ENCODE assay signal across 18 cellular contexts in genomic region chr19:3693030-3693925, GRCh38. TPM values are rescaled to one million over a fixed set of nuclear protein-coding genes. Genes with fewer than 3 reads are reported as not detected.
A peak's percentile ranks its signal among the peaks of the same experiment; 100 is the strongest.
DNase-seq lines count a peak whose midpoint lies in the region; ATAC-seq, FAIRE-seq and TF ChIP-seq lines count a peak whose summit lies in the region.
"Had no signal": no experiment of that assay in that cellular context is flagged by ENCODE, and none has a peak within 500 bp of the region (broad histone marks: within the 10 kb centered on the region; RNA-seq: fewer than 3 reads in every experiment).

No MANE protein-coding gene starts in this region.

- no peaks in the 10 kb centered on the region for H3K27me3 Mint-ChIP-seq in endodermal cell (ENCODE audit: insufficient read depth)

- peaks cover 3% of the 10 kb centered on the region for H3K4me1 Mint-ChIP-seq in endodermal cell

- H3K4me3 ChIP-seq in endodermal cell (ENCODE audit: low read length) (no peak overlapping the region), rectal smooth muscle tissue (ENCODE audit: low read length) (no peak overlapping the region)
- H3K4me3 ChIP-seq: Peyer's patch, thyroid gland had no signal

- H3K9me3 Mint-ChIP-seq in endodermal cell: peaks cover 3% of the 10 kb centered on the region

- peak overlapping the region; percentile 11 for H3K27ac Mint-ChIP-seq in endodermal cell

- FAIRE-seq in D721Med (lab: Jason Lieb, UNC): no peak
- FAIRE-seq: bronchial epithelial cell had no signal

- H3K27me3 ChIP-seq in endodermal cell (ENCODE audit: control insufficient read depth, insufficient read depth, low read length, poor library complexity, severe bottlenecking) (no peaks in the 10 kb centered on the region), rectal smooth muscle tissue (ENCODE audit: control insufficient read depth, insufficient read depth, low read length) (no peaks in the 10 kb centered on the region)
- H3K27me3 ChIP-seq: Peyer's patch, thyroid gland had no signal

- no peak for ATAC-seq in GM21619 (IDR thresholded peaks at IDR 0.05; ENCODE audit: unreplicated experiment)
- ATAC-seq in HG03521 (IDR thresholded peaks at IDR 0.05; ENCODE audit: unreplicated experiment): no peak

- H3K27ac ChIP-seq in endodermal cell (ENCODE audit: low read depth, low read length) (no peak overlapping the region), rectal smooth muscle tissue (ENCODE audit: low read depth, low read length) (peak overlapping the region; percentile 72)
- H3K27ac ChIP-seq: thyroid gland had no signal

- peak; percentile 98 for DNase-seq in D721Med (ENCODE audit: insufficient read length, low spot score)
- DNase-seq in NCI-H82 treated with DMSO at 0.1 percent for 48 hours (lab: John Stamatoyannopoulos, UW; ENCODE audit: unreplicated experiment): peak; percentile 64
- DNase-seq in endodermal cell: no peak
- no peak for DNase-seq in AG08395 (ENCODE audit: low spot score)
- no peak for DNase-seq in hippocampal formation (lab: John Stamatoyannopoulos, UW)
- DNase-seq: GOT3; NCI-H1930; NCI-H345; NK-92 treated with Interleukin-12 subunit alpha and Interleukin-12 subunit beta, amount 100 ng/mL, for 24 hours; retina; SW 1271; thyroid gland had no signal

- H3K9me3 ChIP-seq in endodermal cell (ENCODE audit: control insufficient read depth, low read length): no peaks in the 10 kb centered on the region
- H3K9me3 ChIP-seq: Peyer's patch, thyroid gland had no signal

- WGBS in endodermal cell (ENCODE audit: insufficient coverage in 1 of 2, insufficient read length in 1 of 2), 2 experiments: 95 to 97% methylated on average over 10 to 34 of the region's 34 CpGs

- H3K36me3 Mint-ChIP-seq in endodermal cell (ENCODE audit: low read depth): peaks cover 35% of the 10 kb centered on the region

- H3K4me1 ChIP-seq in endodermal cell (ENCODE audit: control insufficient read depth, insufficient read depth, low read length) (peaks cover 2% of the 10 kb centered on the region), rectal smooth muscle tissue (ENCODE audit: control insufficient read depth, insufficient read depth, low read length) (peaks cover 11% of the 10 kb centered on the region)

- peaks cover 4% of the 10 kb centered on the region for H3K36me3 ChIP-seq in endodermal cell (ENCODE audit: control insufficient read depth, insufficient read depth, low read length)
- H3K36me3 ChIP-seq in rectal smooth muscle tissue (ENCODE audit: control insufficient read depth, insufficient read depth, low read length): no peaks in the 10 kb centered on the region
- H3K36me3 ChIP-seq: Peyer's patch, thyroid gland had no signal

- H3K4me3 Mint-ChIP-seq in endodermal cell: no peak overlapping the region

- TF ChIP-seq CTCF in D721Med (IDR thresholded peaks at IDR 0.05; ENCODE audit: insufficient read depth, missing control alignments) (no peak), endodermal cell (conservative IDR thresholded peaks at IDR 0.05) (no peak)

- H3K9ac ChIP-seq in endodermal cell (ENCODE audit: extremely low read depth, low read length, poor library complexity, severe bottlenecking) (no peak overlapping the region), rectal smooth muscle tissue (ENCODE audit: low read length) (no peak overlapping the region)

RNA-seq across cellular contexts. Expression of gene PIP5K1C, which starts 7.0 kb away (rescaled TPM):
- 10 to 100 TPM; 43.5 to 51.5 TPM for total RNA-seq in endodermal cell
- polyA plus RNA-seq in endodermal cell (2013, experiment 1 of 2): 25.0 TPM
- 23.0 TPM for polyA plus RNA-seq in endodermal cell (2013, experiment 2 of 2)

RNA-seq across cellular contexts. Expression of gene TJP3, which starts 14.9 kb away (rescaled TPM):
- 10 to 100 TPM; 15.7 to 25.9 TPM for total RNA-seq in endodermal cell
- 6.2 TPM for polyA plus RNA-seq in endodermal cell (2013, experiment 1 of 2)
- polyA plus RNA-seq in endodermal cell (2013, experiment 2 of 2): 3.4 TPM
- total RNA-seq: glomerular endothelial cell had no signal

Comparison
In these comparisons a context has a peak if more than half of its experiments do, and no peak if none do; other contexts are left out.
1. DNase-seq: peak in D721Med (single experiment) and NCI-H82 treated with DMSO at 0.1 percent for 48 hours (single experiment); none in endodermal cell (single experiment), AG08395 (single experiment) and hippocampal formation (0 of 2).